ENCODE assay signal across 1 cellular context in genomic region chr1:6359568-6360496, GRCh38.
A peak's percentile ranks its signal among the peaks of the same experiment; 100 is the strongest.
TF ChIP-seq lines count a peak whose summit lies in the region.

No MANE protein-coding gene starts in this region.

TF ChIP-seq in K562, 482 proteins besides CTCF, POLR2A, EP300 and RAD21 (continued from another document and continues in another):
- TF ChIP-seq ZFP30 (CRISPR knock-in tag; IDR thresholded peaks at IDR 0.05; ENCODE audit: borderline replicate concordance) (no peak), PRPF4 (IDR thresholded peaks at IDR 0.05; ENCODE audit: insufficient read depth, low read depth, low read length, poor library complexity, severe bottlenecking) (no peak), HMGN3 (IDR thresholded peaks at IDR 0.05; ENCODE audit: borderline replicate concordance, extremely low read depth, insufficient read length, low read depth, low read length) (no peak), PHTF2 (CRISPR knock-in tag; IDR thresholded peaks at IDR 0.05) (no peak), ZMIZ1 (IDR thresholded peaks at IDR 0.05; ENCODE audit: low read depth in 2 of 2, low read length in 2 of 2) (no peak), ARID3B (CRISPR knock-in tag; IDR thresholded peaks at IDR 0.05; ENCODE audit: borderline replicate concordance) (no peak), TAF9B (IDR thresholded peaks at IDR 0.05; ENCODE audit: partially characterized antibody) (no peak), FOSL1 (tag; conservative IDR thresholded peaks at IDR 0.05) (0 out of 2 replicates have a peak, but pooled peaks have one; percentile 22), ZNF592 (IDR thresholded peaks at IDR 0.05) (no peak; the same call in 1 of the 2 replicates), ZNF785 (CRISPR knock-in tag; IDR thresholded peaks at IDR 0.05) (no peak), MAX (CRISPR knock-in tag; IDR thresholded peaks at IDR 0.05) (no peak), DLX4 (CRISPR knock-in tag; IDR thresholded peaks at IDR 0.05) (no peak), TEAD1 (CRISPR knock-in tag; IDR thresholded peaks at IDR 0.05) (peak in 1 of 2 experiments; percentile 68; a peak in 1 of 4 replicates), CEBPG (CRISPR knock-in tag; IDR thresholded peaks at IDR 0.05) (no peak), CEBPG (tag; conservative IDR thresholded peaks at IDR 0.05 in 1 of 2, IDR thresholded peaks at IDR 0.05 in 1 of 2) (peak in 1 of 2 experiments; percentile 75; a peak in 2 of 4 replicates), TRIM28 (IDR thresholded peaks at IDR 0.05) (no peak), TOE1 (IDR thresholded peaks at IDR 0.05; ENCODE audit: borderline replicate concordance) (peak; percentile 39; the same call in 1 of the 2 replicates), TOE1 (CRISPR knock-in tag; IDR thresholded peaks at IDR 0.05; ENCODE audit: borderline replicate concordance, low read depth) (no peak), SETDB1 (IDR thresholded peaks at IDR 0.05; ENCODE audit: low read length) (no peak), THRA (IDR thresholded peaks at IDR 0.05) (no peak), ZNF75A (CRISPR knock-in tag; IDR thresholded peaks at IDR 0.05) (no peak), MAFK (IDR thresholded peaks at IDR 0.05; ENCODE audit: low read length) (no peak), SREBF2 (CRISPR knock-in tag; IDR thresholded peaks at IDR 0.05) (no peak), ELK1 (CRISPR knock-in tag; IDR thresholded peaks at IDR 0.05) (no peak), NONO (IDR thresholded peaks at IDR 0.05; ENCODE audit: low read depth in 2 of 2, low read length in 1 of 2) (no peak), L3MBTL2 (IDR thresholded peaks at IDR 0.05) (peak; percentile 93), ZNF583 (CRISPR knock-in tag; IDR thresholded peaks at IDR 0.05) (no peak; the same call in 1 of the 2 replicates), KAT8 (IDR thresholded peaks at IDR 0.05; ENCODE audit: low read depth) (no peak), SRSF1 (IDR thresholded peaks at IDR 0.05; ENCODE audit: low read depth, low read length) (no peak), SUPT5H (IDR thresholded peaks at IDR 0.05) (no peak), CBX5 (IDR thresholded peaks at IDR 0.05; ENCODE audit: borderline replicate concordance, low read depth) (no peak), CBFA2T3 (IDR thresholded peaks at IDR 0.05) (peak; percentile 74), POU5F1 (IDR thresholded peaks at IDR 0.05; ENCODE audit: borderline replicate concordance, low read depth, low read length, partially characterized antibody) (no peak), SRSF3 (IDR thresholded peaks at IDR 0.05; ENCODE audit: insufficient read depth, low read length) (no peak), CHD4 (IDR thresholded peaks at IDR 0.05; ENCODE audit: insufficient read depth, insufficient replicate concordance, low read depth, low read length, poor library complexity, severe bottlenecking) (no peak), ZNF449 (CRISPR knock-in tag; IDR thresholded peaks at IDR 0.05) (peak; percentile 75; the same call in 1 of the 2 replicates), CCAR2 (IDR thresholded peaks at IDR 0.05; ENCODE audit: low read depth, low read length) (no peak), ZNF277 (CRISPR knock-in tag; IDR thresholded peaks at IDR 0.05; ENCODE audit: borderline replicate concordance) (no peak), ZNF561 (CRISPR knock-in tag; conservative IDR thresholded peaks at IDR 0.05) (no peak), KLF1 (tag; IDR thresholded peaks at IDR 0.05) (0 out of 2 replicates have a peak, but pooled peaks have one; percentile 14), ZNF639 (CRISPR knock-in tag; conservative IDR thresholded peaks at IDR 0.05 in 1 of 2, IDR thresholded peaks at IDR 0.05 in 1 of 2) (peak in 1 of 2 experiments; percentile 77; a peak in 1 of 4 replicates), POLR2AphosphoS5 (IDR thresholded peaks at IDR 0.05; ENCODE audit: control insufficient read depth, insufficient read depth, low read depth, low read length) (0 out of 2 replicates have a peak, but pooled peaks have one; percentile 25)
